9 cellular contexts compared by ENCODE assay signal in the genomic region with DNA sequence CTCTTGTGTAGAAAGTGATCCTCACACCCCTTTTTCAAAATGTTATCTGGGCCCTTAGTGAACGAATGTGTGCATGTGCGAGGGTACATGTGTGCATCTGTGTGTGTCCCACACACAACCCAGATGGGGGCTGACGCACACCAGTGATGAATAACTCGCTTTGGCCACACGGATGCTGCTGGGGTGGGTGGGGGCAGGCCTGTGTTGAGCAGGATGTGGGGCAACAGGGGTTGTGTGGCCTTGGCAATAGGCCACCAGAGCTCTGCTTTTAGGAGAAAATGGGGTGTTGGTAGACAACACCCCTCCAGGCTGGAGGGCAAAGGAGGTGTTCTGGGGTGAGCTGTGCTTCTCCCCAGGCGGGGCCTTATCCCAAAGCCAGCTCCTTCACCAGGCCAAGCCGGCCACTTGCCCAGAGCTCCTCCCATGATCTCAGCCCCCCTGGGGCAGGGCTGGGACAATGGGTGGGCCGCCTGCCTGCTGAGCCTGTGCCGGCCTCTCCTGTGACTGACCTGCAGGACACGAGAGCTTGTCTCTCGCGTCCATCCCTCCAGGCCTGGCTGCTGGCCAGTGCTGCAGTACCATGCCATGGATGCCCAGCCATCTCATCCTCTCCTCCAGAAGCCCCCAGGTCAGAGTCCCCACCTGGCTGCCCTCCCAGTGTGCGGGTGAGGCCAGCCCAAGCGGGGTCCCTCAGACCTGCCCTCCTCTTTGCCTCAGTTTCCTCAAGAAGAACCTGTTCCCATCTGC. TPM values are rescaled to one million over a fixed set of nuclear protein-coding genes. Genes with fewer than 3 reads are reported as not detected.
DNase-seq lines count a peak whose midpoint lies in the region; ATAC-seq, FAIRE-seq and TF ChIP-seq lines count a peak whose summit lies in the region.
"Had no signal": no experiment of that assay in that cellular context is flagged by ENCODE, and none has a peak within 500 bp of the region (broad histone marks: within the 10 kb centered on the region; RNA-seq: fewer than 3 reads in every experiment).

No MANE protein-coding gene starts in this region.

- H3K36me3 Mint-ChIP-seq in natural killer cell treated with Interleukin-12 subunit alpha and Interleukin-12 subunit beta and Interleukin-15 and Interleukin-18, amount 100 ng/mL, for 72 hours: no peaks in the 10 kb centered on the region

- H3K27ac ChIP-seq in AG04450 (ENCODE audit: low read depth, low read length) (peak overlapping the region; percentile 73), dorsolateral prefrontal cortex (peak overlapping the region in 50 of 59 donors; percentile 12 to 89 (median 67))

- H3K9ac ChIP-seq in Loucy (ENCODE audit: low read depth, low read length, poor library complexity, severe bottlenecking): peak overlapping the region; percentile 71

- peaks cover 34% of the 10 kb centered on the region for H4K20me1 ChIP-seq in Loucy (ENCODE audit: insufficient read depth, low read length, poor library complexity, severe bottlenecking)

- peaks cover 45% of the 10 kb centered on the region for H3K79me2 ChIP-seq in Loucy (ENCODE audit: insufficient read depth, low read length)

- H2AFZ ChIP-seq in Loucy (ENCODE audit: low read length): no peak overlapping the region

- H3K9me3 Mint-ChIP-seq in natural killer cell treated with Interleukin-12 subunit alpha and Interleukin-12 subunit beta and Interleukin-15 and Interleukin-18, amount 100 ng/mL, for 72 hours: no peaks in the 10 kb centered on the region

- H3K4me3 ChIP-seq in AG04450 (ENCODE audit: low read depth, low read length): peak overlapping the region; percentile 92
- peak overlapping the region; percentile 89 for H3K4me3 ChIP-seq in Loucy (ENCODE audit: low read length, poor library complexity, severe bottlenecking)
- H3K4me3 ChIP-seq in dorsolateral prefrontal cortex: peak overlapping the region; percentile 56 to 85 (median 73)

- H3K27me3 Mint-ChIP-seq in natural killer cell treated with Interleukin-12 subunit alpha and Interleukin-12 subunit beta and Interleukin-15 and Interleukin-18, amount 100 ng/mL, for 72 hours: peaks cover 7 to 8% of the 10 kb centered on the region in 2 donors

- H3K4me3 Mint-ChIP-seq in natural killer cell treated with Interleukin-12 subunit alpha and Interleukin-12 subunit beta and Interleukin-15 and Interleukin-18, amount 100 ng/mL, for 72 hours: peak overlapping the region; percentile 34

- CTCF ChIA-PET in AG04450 (lab: Charles Lee): interaction anchor here (1.0 to 2.2 kb wide), 6 partner anchors 14 to 82 kb away, joined by 3 to 12 read pairs (median 6); no protein-coding TSS in a partner anchor

- peaks cover 29 to 42% of the 10 kb centered on the region in 2 donors for H3K4me1 Mint-ChIP-seq in natural killer cell treated with Interleukin-12 subunit alpha and Interleukin-12 subunit beta and Interleukin-15 and Interleukin-18, amount 100 ng/mL, for 72 hours (ENCODE audit: low read depth in 2 of 2)

- TF ChIP-seq CTCF in AG04450 (IDR thresholded peaks at IDR 0.05; ENCODE audit: low read depth, low read length): no peak
- TF ChIP-seq CTCF in Loucy (conservative IDR thresholded peaks at IDR 0.05; ENCODE audit: low read length): no peak
- TF ChIP-seq CTCF in dorsolateral prefrontal cortex (IDR thresholded peaks at IDR 0.05 in 54 of 56, conservative IDR thresholded peaks at IDR 0.05 in 2 of 56; ENCODE audit: low read depth in 1 of 56, partially characterized antibody in 56 of 56): no peak

- peak; percentile 72 to 75 for ATAC-seq in natural killer cell treated with Interleukin-12 subunit alpha and Interleukin-12 subunit beta and Interleukin-15 and Interleukin-18, amount 100 ng/mL, for 72 hours
- no peak for ATAC-seq in GM21390 (IDR thresholded peaks at IDR 0.05; ENCODE audit: unreplicated experiment)

- intact Hi-C loops in dorsolateral prefrontal cortex (cut with DNase I): no loop called here

- H3K4me1 ChIP-seq in Loucy (ENCODE audit: insufficient read depth, low read length, poor library complexity, severe bottlenecking): peaks cover 16% of the 10 kb centered on the region

- peaks cover 2% of the 10 kb centered on the region; the same call in 1 of the 2 replicates for H3K9me3 ChIP-seq in AG04450 (ENCODE audit: control insufficient read depth, insufficient read depth, low read length)
- H3K9me3 ChIP-seq in Loucy (ENCODE audit: insufficient read depth, low read depth, low read length): no peaks in the 10 kb centered on the region

- H3K27me3 ChIP-seq in AG04450 (ENCODE audit: control insufficient read depth, insufficient read depth, low read length): no peaks in the 10 kb centered on the region
- H3K27me3 ChIP-seq in Loucy (ENCODE audit: insufficient read depth, low read length, poor library complexity, severe bottlenecking): no peaks in the 10 kb centered on the region
- no peaks in the 10 kb centered on the region for H3K27me3 ChIP-seq in dorsolateral prefrontal cortex

- H3K4me2 ChIP-seq in Loucy (ENCODE audit: low read depth, low read length, poor library complexity, severe bottlenecking): peak overlapping the region; percentile 91

- POLR2A ChIA-PET in AG04450 (lab: Yijun Ruan, JAX): interaction anchor here (0.8 to 13.1 kb wide), 8 partner anchors 8 to 24 kb away, joined by 3 to 230 read pairs (median 8); a partner anchor contains a TSS

- H3K27ac Mint-ChIP-seq in natural killer cell treated with Interleukin-12 subunit alpha and Interleukin-12 subunit beta and Interleukin-15 and Interleukin-18, amount 100 ng/mL, for 72 hours: peak overlapping the region in 1 of 2 donors; percentile 43

- no peaks in the 10 kb centered on the region for H3F3A ChIP-seq in Loucy (ENCODE audit: low read depth)

- no peak for FAIRE-seq in HTR-8/SVneo (lab: Jason Lieb, UNC)

- no peaks in the 10 kb centered on the region for H3K9me2 ChIP-seq in Loucy (replicated peaks; ENCODE audit: low read depth, low read length)

- no peak for DNase-seq in AG04450 (ENCODE audit: low read depth, low spot score)
- peak in 1 of 10 donors; percentile 38 for DNase-seq in dorsolateral prefrontal cortex
- DNase-seq in natural killer cell treated with Interleukin-12 subunit alpha and Interleukin-12 subunit beta and Interleukin-15 and Interleukin-18, amount 100 ng/mL, for 72 hours (ENCODE audit: low spot score): no peak
- no peak for DNase-seq in NCI-H748 (lab: John Stamatoyannopoulos, UW; ENCODE audit: unreplicated experiment)
- DNase-seq in mesenteric fat pad (ENCODE audit: low spot score): no peak
- no peak for DNase-seq in HTR-8/SVneo (ENCODE audit: insufficient read length, low spot score)

- H3K36me3 ChIP-seq in Loucy (ENCODE audit: insufficient read depth, low read length): peaks cover 4% of the 10 kb centered on the region; the same call in 1 of the 2 replicates

RNA-seq across cellular contexts. Expression of a gene that starts 1.7 kb away (rescaled TPM):
- polyA plus RNA-seq in AG04450 (2011; rRNA removed): 146 and 164 TPM in 2 replicates
- 169 and 227 TPM in 2 replicates for polyA minus RNA-seq in AG04450 (2011; rRNA and poly(A)+ RNA removed)
- total RNA-seq in dorsolateral prefrontal cortex (100 to 1,000 TPM in 63 of 120 experiments, 10 to 100 TPM in 57; 46.8 to 130 (median 101) TPM), mesenteric fat pad (44.3 TPM)
- total RNA-seq in natural killer cell treated with Interleukin-12 subunit alpha and Interleukin-12 subunit beta and Interleukin-15 and Interleukin-18, amount 100 ng/mL, for 72 hours: 10 to 100 TPM in 1 of 2 donors, 1 to 10 TPM in 1; 7.1 to 13.3 TPM

RNA-seq across cellular contexts. Expression of a gene that starts 25.2 kb away (rescaled TPM):
- 1.0 and 1.6 TPM in 2 replicates for polyA plus RNA-seq in AG04450 (2011; rRNA removed)
- polyA minus RNA-seq in AG04450 (2011; rRNA and poly(A)+ RNA removed): 0.28 and 0.43 TPM in 2 replicates
- total RNA-seq in dorsolateral prefrontal cortex (10 to 100 TPM in 119 of 120 experiments, 1 to 10 TPM in 1; 8.4 to 26.6 (median 16.7) TPM), mesenteric fat pad (1.00 TPM)
- 1 to 10 TPM in 1 of 2 donors, under 1 TPM in 1; 0.83 to 2.6 TPM for total RNA-seq in natural killer cell treated with Interleukin-12 subunit alpha and Interleukin-12 subunit beta and Interleukin-15 and Interleukin-18, amount 100 ng/mL, for 72 hours

RNA-seq across cellular contexts. Expression of a gene that starts 25.6 kb away (rescaled TPM):
- polyA plus RNA-seq in AG04450 (2011; rRNA removed): 195 and 268 TPM in 2 replicates
- 134 and 147 TPM in 2 replicates for polyA minus RNA-seq in AG04450 (2011; rRNA and poly(A)+ RNA removed)
- total RNA-seq in dorsolateral prefrontal cortex (10 to 100 TPM; 12.0 to 88.0 (median 35.5) TPM), mesenteric fat pad (58.8 TPM)
- total RNA-seq in natural killer cell treated with Interleukin-12 subunit alpha and Interleukin-12 subunit beta and Interleukin-15 and Interleukin-18, amount 100 ng/mL, for 72 hours: 10 to 100 TPM; 15.5 to 39.1 TPM

RNA-seq across cellular contexts. Expression of a gene that starts 37.8 kb away (rescaled TPM):
- 0.50 and 0.96 TPM in 2 replicates for polyA plus RNA-seq in AG04450 (2011; rRNA removed)
- polyA minus RNA-seq in AG04450 (2011; rRNA and poly(A)+ RNA removed): 0.43 and 2.3 TPM in 2 replicates
- total RNA-seq in dorsolateral prefrontal cortex (10 to 100 TPM in 81 of 120 experiments, 1 to 10 TPM in 39; 4.4 to 26.7 (median 11.1) TPM), mesenteric fat pad (22.6 TPM)
- 10 to 100 TPM; 10.0 to 18.0 TPM for total RNA-seq in natural killer cell treated with Interleukin-12 subunit alpha and Interleukin-12 subunit beta and Interleukin-15 and Interleukin-18, amount 100 ng/mL, for 72 hours
- total RNA-seq: RPMI7951 had no signal

RNA-seq across cellular contexts. Expression of a gene that starts 45.0 kb away (rescaled TPM):
- 71.8 and 96.0 TPM in 2 replicates for polyA plus RNA-seq in AG04450 (2011; rRNA removed)
- polyA minus RNA-seq in AG04450 (2011; rRNA and poly(A)+ RNA removed): 58.0 and 71.2 TPM in 2 replicates
- total RNA-seq in dorsolateral prefrontal cortex (100 to 1,000 TPM in 41 of 120 experiments, 10 to 100 TPM in 79; 59.7 to 128 (median 92.7) TPM), mesenteric fat pad (63.8 TPM)
- 100 to 1,000 TPM; 162 to 168 TPM for total RNA-seq in natural killer cell treated with Interleukin-12 subunit alpha and Interleukin-12 subunit beta and Interleukin-15 and Interleukin-18, amount 100 ng/mL, for 72 hours
